Comparison of ENCODE assay signal across 18 cellular contexts in genomic region chr1:55670331-55671082, GRCh38.
DNase-seq lines count a peak whose midpoint lies in the region; ATAC-seq, FAIRE-seq and TF ChIP-seq lines count a peak whose summit lies in the region.
"Had no signal": no experiment of that assay in that cellular context is flagged by ENCODE, and none has a peak within 500 bp of the region (broad histone marks: within the 10 kb centered on the region; RNA-seq: fewer than 3 reads in every experiment).

No MANE protein-coding gene starts in this region.

- H3K9me3 ChIP-seq in ascending aorta (no peaks in the 10 kb centered on the region), kidney (ENCODE audit: control insufficient read depth in 1 of 2, low read length in 2 of 2) (no peaks in the 10 kb centered on the region), stomach (no peaks in the 10 kb centered on the region), SJCRH30 (replicated peaks) (no peaks in the 10 kb centered on the region)

- H3K4me3 ChIP-seq in ascending aorta, result peak overlapping the region in 1 of 2 donors; percentile 31
- H3K4me3 ChIP-seq in kidney (ENCODE audit: low read length in 2 of 2), result no peak overlapping the region
- H3K4me3 ChIP-seq in stomach, result no peak overlapping the region
- no peak overlapping the region for H3K4me3 ChIP-seq in SJCRH30

- no peak for ATAC-seq in activated T-helper 17 cell treated with anti-CD3 and anti-CD28 coated beads, Interleukin-2, amount 50 U/mL, for 72 hours (replicated peaks)
- ATAC-seq: stimulated activated effector memory CD8-positive, alpha-beta T cell treated with anti-CD3 and anti-CD28 coated beads, Interleukin-12 subunit alpha, Interleukin-12 subunit beta, amount 100 ng/mL, for 72 hours had no signal

- H3K9me3 Mint-ChIP-seq in HFFc6, result no peaks in the 10 kb centered on the region
- H3K9me3 Mint-ChIP-seq in activated T-helper 17 cell treated with anti-CD3 and anti-CD28 coated beads, Interleukin-2, amount 50 U/mL, for 72 hours, result no peaks in the 10 kb centered on the region
- H3K9me3 Mint-ChIP-seq: stimulated activated effector memory CD8-positive, alpha-beta T cell treated with anti-CD3 and anti-CD28 coated beads, Interleukin-12 subunit alpha, Interleukin-12 subunit beta, amount 100 ng/mL, for 72 hours had no signal

- H3K27me3 ChIP-seq in ascending aorta (no peaks in the 10 kb centered on the region), stomach (no peaks in the 10 kb centered on the region), SJCRH30 (no peaks in the 10 kb centered on the region)

- H3K4me1 ChIP-seq in ascending aorta (peaks cover 0 to 18% of the 10 kb centered on the region in 2 donors), kidney (ENCODE audit: control insufficient read depth in 1 of 2, insufficient read depth in 1 of 2, low read depth in 1 of 2, low read length in 2 of 2) (peaks cover 0 to 2% of the 10 kb centered on the region in 2 donors), stomach (no peaks in the 10 kb centered on the region), SJCRH30 (no peaks in the 10 kb centered on the region)
- H3K4me1 ChIP-seq: parathyroid adenoma had no signal

- no peaks in the 10 kb centered on the region for H3K36me3 ChIP-seq in ascending aorta
- H3K36me3 ChIP-seq in kidney (ENCODE audit: control insufficient read depth in 1 of 2, insufficient read depth in 2 of 2, low read length in 2 of 2), result no peaks in the 10 kb centered on the region
- no peaks in the 10 kb centered on the region for H3K36me3 ChIP-seq in stomach
- no peaks in the 10 kb centered on the region for H3K36me3 ChIP-seq in SJCRH30

- TF ChIP-seq POLR2A in stomach (IDR thresholded peaks at IDR 0.05), result no peak

- intact Hi-C loops in ascending aorta (cut with DNase I) (loop anchor here (5.0 kb wide), 1 partner anchor 912 kb away; no protein-coding TSS in a partner anchor), kidney (cut with DNase I) (no loop called here), stomach (cut with DNase I; ENCODE audit: low total_unique reads) (no loop called here)

- H3K36me3 Mint-ChIP-seq in HFFc6 (ENCODE audit: low read depth), result no peaks in the 10 kb centered on the region
- no peaks in the 10 kb centered on the region for H3K36me3 Mint-ChIP-seq in activated T-helper 17 cell treated with anti-CD3 and anti-CD28 coated beads, Interleukin-2, amount 50 U/mL, for 72 hours (ENCODE audit: low read depth)
- H3K36me3 Mint-ChIP-seq: CD8-positive, alpha-beta memory T cell; stimulated activated effector memory CD8-positive, alpha-beta T cell treated with anti-CD3 and anti-CD28 coated beads, Interleukin-12 subunit alpha, Interleukin-12 subunit beta, amount 100 ng/mL, for 72 hours had no signal

- H3K9ac ChIP-seq in kidney (ENCODE audit: low read length in 2 of 2), result no peak overlapping the region
- H3K9ac ChIP-seq: parathyroid adenoma had no signal

- peak overlapping the region; percentile 57 to 85 for H3K27ac ChIP-seq in ascending aorta
- no peak overlapping the region for H3K27ac ChIP-seq in kidney (ENCODE audit: low read depth in 2 of 2, low read length in 2 of 2)
- peak overlapping the region in 4 of 5 donors; percentile 37 to 61 (median 44) for H3K27ac ChIP-seq in stomach
- no peak overlapping the region for H3K27ac ChIP-seq in SJCRH30
- H3K27ac ChIP-seq: parathyroid adenoma had no signal

- WGBS in stomach, 5 donors, result 53 to 64% (median 54%) methylated on average over 5 of the region's 5 CpGs

- H3K4me3 Mint-ChIP-seq in HFFc6, result no peak overlapping the region
- H3K4me3 Mint-ChIP-seq in activated T-helper 17 cell treated with anti-CD3 and anti-CD28 coated beads, Interleukin-2, amount 50 U/mL, for 72 hours, result no peak overlapping the region
- H3K4me3 Mint-ChIP-seq: CD8-positive, alpha-beta memory T cell; stimulated activated effector memory CD8-positive, alpha-beta T cell treated with anti-CD3 and anti-CD28 coated beads, Interleukin-12 subunit alpha, Interleukin-12 subunit beta, amount 100 ng/mL, for 72 hours had no signal

- H3K27me3 Mint-ChIP-seq in HFFc6 (ENCODE audit: insufficient read depth), result no peaks in the 10 kb centered on the region
- peaks cover 3% of the 10 kb centered on the region for H3K27me3 Mint-ChIP-seq in activated T-helper 17 cell treated with anti-CD3 and anti-CD28 coated beads, Interleukin-2, amount 50 U/mL, for 72 hours
- H3K27me3 Mint-ChIP-seq: CD8-positive, alpha-beta memory T cell had no signal

- TF ChIP-seq EP300 in stomach (IDR thresholded peaks at IDR 0.05), result no peak

- no peak overlapping the region for H3K27ac Mint-ChIP-seq in HFFc6
- no peak overlapping the region for H3K27ac Mint-ChIP-seq in activated T-helper 17 cell treated with anti-CD3 and anti-CD28 coated beads, Interleukin-2, amount 50 U/mL, for 72 hours
- H3K27ac Mint-ChIP-seq: CD8-positive, alpha-beta memory T cell; stimulated activated effector memory CD8-positive, alpha-beta T cell treated with anti-CD3 and anti-CD28 coated beads, Interleukin-12 subunit alpha, Interleukin-12 subunit beta, amount 100 ng/mL, for 72 hours had no signal

- peaks cover 6% of the 10 kb centered on the region; the same call in 1 of the 2 replicates for H3K4me1 Mint-ChIP-seq in HFFc6 (ENCODE audit: low read depth)
- H3K4me1 Mint-ChIP-seq in activated T-helper 17 cell treated with anti-CD3 and anti-CD28 coated beads, Interleukin-2, amount 50 U/mL, for 72 hours, result no peaks in the 10 kb centered on the region
- H3K4me1 Mint-ChIP-seq: CD8-positive, alpha-beta memory T cell; stimulated activated effector memory CD8-positive, alpha-beta T cell treated with anti-CD3 and anti-CD28 coated beads, Interleukin-12 subunit alpha, Interleukin-12 subunit beta, amount 100 ng/mL, for 72 hours had no signal

- TF ChIP-seq CTCF in ascending aorta (IDR thresholded peaks at IDR 0.05) (peak in 2 of 3 experiments; percentile 17 to 35), kidney (IDR thresholded peaks at IDR 0.05; ENCODE audit: borderline replicate concordance, extremely low read depth, insufficient read depth) (peak; percentile 6), stomach (IDR thresholded peaks at IDR 0.05) (no peak), HFFc6 (IDR thresholded peaks at IDR 0.05) (no peak)

- DNase-seq in EL (peak; percentile 13), ascending aorta (ENCODE audit: low spot score in 2 of 2) (no peak), kidney (no peak), stomach (no peak), HFFc6 (no peak), NCI-H1436 (lab: John Stamatoyannopoulos, UW) (no peak), SJCRH30 (no peak)
- DNase-seq: activated gamma-delta T cell treated with Interleukin-2 at 50 U/mL for 16 hours; CD8-positive, alpha-beta memory T cell; mammary epithelial cell; NCI-H1048; NCI-H526; SIG-M5; stimulated activated CD4-positive, alpha-beta T cell treated with anti-CD3 and anti-CD28 coated beads, Interleukin-2, amount 100 ng/mL, for 48 hours had no signal

- no peak for FAIRE-seq in kidney (lab: Jason Lieb, UNC)
- FAIRE-seq: TTC549 had no signal

Comparison
In these comparisons a context has a peak if more than half of its experiments do, and no peak if none do; other contexts are left out.
1. H3K27ac ChIP-seq: peak in ascending aorta (2 of 2) and stomach (4 of 5); none in kidney (0 of 2) and SJCRH30 (single experiment).
2. CTCF ChIP-seq: peak in ascending aorta (2 of 3) and kidney (single experiment); none in stomach (0 of 7) and HFFc6 (single experiment).